10 cellular contexts compared by ENCODE assay signal in genomic region chr18:51082571-51083264, GRCh38. TPM values are rescaled to one million over a fixed set of nuclear protein-coding genes. Genes with fewer than 3 reads are reported as not detected.
DNase-seq lines count a peak whose midpoint lies in the region; ATAC-seq, FAIRE-seq and TF ChIP-seq lines count a peak whose summit lies in the region.
"Had no signal": no experiment of that assay in that cellular context is flagged by ENCODE, and none has a peak within 500 bp of the region (broad histone marks: within the 10 kb centered on the region; RNA-seq: fewer than 3 reads in every experiment).

No MANE protein-coding gene starts in this region.

- H3K4me3 ChIP-seq in HepG2 (replicated peaks in 1 of 3; ENCODE audit: insufficient read depth in 1 of 3, low read depth in 2 of 3, low read length in 3 of 3) = no peak overlapping the region
- H3K4me3 ChIP-seq: K562 had no signal

- peaks cover 42% of the 10 kb centered on the region for H3K36me3 Mint-ChIP-seq in Calu3 (ENCODE audit: insufficient read depth, unreplicated experiment)
- peaks cover 40% of the 10 kb centered on the region for H3K36me3 Mint-ChIP-seq in endothelial cell (ENCODE audit: low read depth, unreplicated experiment)

- TF ChIP-seq POLR2A in HepG2 (IDR thresholded peaks at IDR 0.05; ENCODE audit: insufficient read depth in 1 of 2, low read depth in 2 of 2, low read length in 2 of 2) = no peak

- TF ChIP-seq RAD21 in HepG2 (CRISPR knock-in tag; IDR thresholded peaks at IDR 0.05) = no peak

- intact Hi-C loops in Calu3 (cut with micrococcal nuclease; ENCODE audit: unreplicated experiment) (no loop called here), HepG2 (cut with micrococcal nuclease; ENCODE audit: unreplicated experiment) (no loop called here)

- no peaks in the 10 kb centered on the region for H4K20me1 ChIP-seq in HepG2 (ENCODE audit: insufficient read depth, low read length)

- H3K9ac ChIP-seq in HepG2 (ENCODE audit: insufficient read depth, low read depth, low read length) = no peak overlapping the region
- H3K9ac ChIP-seq: parathyroid adenoma had no signal

- CTCF ChIA-PET in Calu3 (lab: Charles Lee) (interaction anchor here (1.0 kb wide), 1 partner anchor 25 kb away, joined by 3 read pairs; no protein-coding TSS in a partner anchor), HepG2 (lab: Yijun Ruan, JAX; ENCODE audit: low intra/inter-chr PET ratio, low total read pairs) (no interaction called here)

- H3K9me3 Mint-ChIP-seq in Calu3 (ENCODE audit: low read depth, unreplicated experiment) (no peaks in the 10 kb centered on the region), endothelial cell (ENCODE audit: unreplicated experiment) (no peaks in the 10 kb centered on the region)

- no peak overlapping the region for H2AFZ ChIP-seq in HepG2 (ENCODE audit: low read length)
- H2AFZ ChIP-seq: parathyroid adenoma had no signal

- no peak for TF ChIP-seq CTCF in Calu3 (IDR thresholded peaks at IDR 0.05; ENCODE audit: unreplicated experiment)
- no peak for TF ChIP-seq CTCF in endothelial cell (IDR thresholded peaks at IDR 0.05; ENCODE audit: unreplicated experiment)
- no peak for TF ChIP-seq CTCF in HepG2 (CRISPR knock-in tag; IDR thresholded peaks at IDR 0.05)

- peak overlapping the region; percentile 98 for H3K27ac Mint-ChIP-seq in Calu3 (ENCODE audit: unreplicated experiment)
- peak overlapping the region; percentile 37 for H3K27ac Mint-ChIP-seq in endothelial cell (ENCODE audit: unreplicated experiment)

- H3K4me3 Mint-ChIP-seq in Calu3 (ENCODE audit: low read depth, unreplicated experiment) = peak overlapping the region; percentile 42
- H3K4me3 Mint-ChIP-seq in endothelial cell (ENCODE audit: unreplicated experiment) = no peak overlapping the region

- in situ Hi-C loops in HepG2 (cut with HindIII; ENCODE audit: extremely low pct_ligation_motif_present, low pct_unique_long_range_greater_than_20kb) = no loop called here

- POLR2A ChIA-PET in HepG2 (lab: Yijun Ruan, JAX) = no interaction called here

- no TSS peak for BruUV-seq in Calu3 (replicated peaks; lab: Mats Ljungman, UMichigan)
- BruUV-seq in HepG2 (replicated peaks; lab: Mats Ljungman, UMichigan) = no TSS peak

- no peak for TF ChIP-seq EP300 in HepG2 (IDR thresholded peaks at IDR 0.05; ENCODE audit: low read depth in 2 of 2, low read length in 2 of 2)
- no peak for TF ChIP-seq EP300 in HepG2 (CRISPR knock-in tag; IDR thresholded peaks at IDR 0.05; ENCODE audit: borderline replicate concordance)

- H3K27me3 Mint-ChIP-seq in Calu3 (ENCODE audit: unreplicated experiment) = no peaks in the 10 kb centered on the region
- peaks cover 2% of the 10 kb centered on the region for H3K27me3 Mint-ChIP-seq in endothelial cell (ENCODE audit: unreplicated experiment)

- DNase-seq in Calu3 = no peak
- no peak for DNase-seq in endothelial cell (ENCODE audit: low spot score)
- no peak for DNase-seq in NCI-H2029 (lab: John Stamatoyannopoulos, UW)
- no peak for DNase-seq in SHP77 (lab: John Stamatoyannopoulos, UW)
- no peak for DNase-seq in HepG2 (ENCODE audit: low spot score)

- H3K9me3 ChIP-seq in HepG2 (ENCODE audit: low read length) = 0 out of 2 replicates have a peak, but pooled peaks cover 2% of the 10 kb centered on the region

- no peak overlapping the region for H3K4me2 ChIP-seq in HepG2 (ENCODE audit: low read depth, low read length)

- H3K4me1 ChIP-seq in HepG2 (ENCODE audit: insufficient read depth, low read length) = no peaks in the 10 kb centered on the region

- no peaks in the 10 kb centered on the region for H3K27me3 ChIP-seq in HepG2 (ENCODE audit: control insufficient read depth in 1 of 2, insufficient read depth in 2 of 2, low read length in 2 of 2)

- no peak overlapping the region for H3K27ac ChIP-seq in HepG2 (ENCODE audit: extremely low read length, insufficient read depth, low read length)
- H3K27ac ChIP-seq: parathyroid adenoma had no signal

- peaks cover 11 to 33% of the 10 kb centered on the region in 2 experiments for H3K36me3 ChIP-seq in HepG2 (replicated peaks in 1 of 2; ENCODE audit: control insufficient read depth in 1 of 2, insufficient read depth in 2 of 2, low read length in 2 of 2)

- ATAC-seq in GM19468 (IDR thresholded peaks at IDR 0.05; ENCODE audit: extremely low read depth, unreplicated experiment) (peak; percentile 45), HG03442 (IDR thresholded peaks at IDR 0.05; ENCODE audit: unreplicated experiment) (peak; percentile 75), GM19324 (IDR thresholded peaks at IDR 0.05; ENCODE audit: low FRiP score, unreplicated experiment) (no peak), HepG2 (no peak)
- ATAC-seq: K562 had no signal

- 89% methylated on average over 2 of the region's 2 CpGs for WGBS in HepG2 (ENCODE audit: low lambda C conversion rate)

- FAIRE-seq in HepG2 (lab: Jason Lieb, UNC) = no peak
- FAIRE-seq: K562 had no signal

- H3K79me2 ChIP-seq in HepG2 (ENCODE audit: insufficient read depth, low read length) = no peaks in the 10 kb centered on the region
- H3K79me2 ChIP-seq: parathyroid adenoma had no signal

- H3K4me1 Mint-ChIP-seq in Calu3 (ENCODE audit: low read depth, unreplicated experiment) = peaks cover 28% of the 10 kb centered on the region
- H3K4me1 Mint-ChIP-seq in endothelial cell (ENCODE audit: unreplicated experiment) = no peaks in the 10 kb centered on the region

TF ChIP-seq in HepG2, 621 proteins besides CTCF, POLR2A, EP300 and RAD21:
- TF ChIP-seq RXRA (CRISPR knock-in tag; IDR thresholded peaks at IDR 0.05) (no peak), ZSCAN29 (CRISPR knock-in tag; conservative IDR thresholded peaks at IDR 0.05) (no peak), IRX3 (CRISPR knock-in tag; IDR thresholded peaks at IDR 0.05; ENCODE audit: borderline replicate concordance, low read depth) (no peak), STAG1 (CRISPR knock-in tag; IDR thresholded peaks at IDR 0.05) (no peak), ATF7-NPFF (CRISPR knock-in tag; IDR thresholded peaks at IDR 0.05; ENCODE audit: low read depth) (no peak), NFE2L1 (CRISPR knock-in tag; IDR thresholded peaks at IDR 0.05; ENCODE audit: borderline replicate concordance) (no peak), NBN (conservative IDR thresholded peaks at IDR 0.05) (no peak)
- TF ChIP-seq, protein P1, sequence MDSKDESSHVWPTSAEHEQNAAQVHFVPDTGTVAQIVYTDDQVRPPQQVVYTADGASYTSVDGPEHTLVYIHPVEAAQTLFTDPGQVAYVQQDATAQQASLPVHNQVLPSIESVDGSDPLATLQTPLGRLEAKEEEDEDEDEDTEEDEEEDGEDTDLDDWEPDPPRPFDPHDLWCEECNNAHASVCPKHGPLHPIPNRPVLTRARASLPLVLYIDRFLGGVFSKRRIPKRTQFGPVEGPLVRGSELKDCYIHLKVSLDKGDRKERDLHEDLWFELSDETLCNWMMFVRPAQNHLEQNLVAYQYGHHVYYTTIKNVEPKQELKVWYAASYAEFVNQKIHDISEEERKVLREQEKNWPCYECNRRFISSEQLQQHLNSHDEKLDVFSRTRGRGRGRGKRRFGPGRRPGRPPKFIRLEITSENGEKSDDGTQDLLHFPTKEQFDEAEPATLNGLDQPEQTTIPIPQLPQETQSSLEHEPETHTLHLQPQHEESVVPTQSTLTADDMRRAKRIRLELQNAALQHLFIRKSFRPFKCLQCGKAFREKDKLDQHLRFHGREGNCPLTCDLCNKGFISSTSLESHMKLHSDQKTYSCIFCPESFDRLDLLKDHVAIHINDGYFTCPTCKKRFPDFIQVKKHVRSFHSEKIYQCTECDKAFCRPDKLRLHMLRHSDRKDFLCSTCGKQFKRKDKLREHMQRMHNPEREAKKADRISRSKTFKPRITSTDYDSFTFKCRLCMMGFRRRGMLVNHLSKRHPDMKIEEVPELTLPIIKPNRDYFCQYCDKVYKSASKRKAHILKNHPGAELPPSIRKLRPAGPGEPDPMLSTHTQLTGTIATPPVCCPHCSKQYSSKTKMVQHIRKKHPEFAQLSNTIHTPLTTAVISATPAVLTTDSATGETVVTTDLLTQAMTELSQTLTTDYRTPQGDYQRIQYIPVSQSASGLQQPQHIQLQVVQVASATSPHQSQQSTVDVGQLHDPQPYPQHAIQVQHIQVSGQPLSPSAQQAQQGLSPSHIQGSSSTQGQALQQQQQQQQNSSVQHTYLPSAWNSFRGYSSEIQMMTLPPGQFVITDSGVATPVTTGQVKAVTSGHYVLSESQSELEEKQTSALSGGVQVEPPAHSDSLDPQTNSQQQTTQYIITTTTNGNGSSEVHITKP (CRISPR knock-in tag; IDR thresholded peaks at IDR 0.05; ENCODE audit: low read depth) = no peak
TF ChIP-seq in HepG2: peak in this region for 0.

RNA-seq across cellular contexts. Expression of gene SMAD4, which starts 52.7 kb away (rescaled TPM):
- total RNA-seq in Calu3 (2022) (78.6 and 96.7 TPM in 2 replicates), endothelial cell (ENCODE audit: unreplicated experiment) (87.2 TPM), HepG2 (2016; rRNA removed; fragmentation: Illumina TruSeq; extraction: Trizol) (72.0 and 99.1 TPM in 2 replicates)
- total RNA-seq in HepG2 (2016; cell fraction: cytosol; rRNA removed; fragmentation: Illumina TruSeq; extraction: Trizol; ENCODE audit: low read depth) = 49.6 and 56.8 TPM in 2 replicates
- total RNA-seq in HepG2 (2016; cell fraction: insoluble cytoplasmic fraction; rRNA removed; fragmentation: Illumina TruSeq; extraction: Trizol) = 73.5 and 83.9 TPM in 2 replicates
- total RNA-seq in HepG2 (2016; cell fraction: membrane; rRNA removed; fragmentation: Illumina TruSeq; extraction: Trizol) = 44.9 and 46.8 TPM in 2 replicates
- total RNA-seq in HepG2 (2016; cell fraction: nucleus; rRNA removed; fragmentation: Illumina TruSeq; extraction: Trizol) = 57.9 and 58.5 TPM in 2 replicates
- polyA plus RNA-seq in HepG2 (2011; rRNA removed) = 53.8 and 70.2 TPM in 2 replicates
- 31.5 and 48.8 TPM in 2 replicates for polyA plus RNA-seq in HepG2 (2011; cell fraction: cytosol; rRNA removed)
- 25.3 and 31.2 TPM in 2 replicates for polyA plus RNA-seq in HepG2 (2011; cell fraction: nucleus; rRNA removed)
- 42.8 and 47.9 TPM in 2 replicates for polyA plus RNA-seq in HepG2 (2012)
- polyA plus RNA-seq in HepG2 (2016; cell fraction: cytosol; fragmentation: Illumina TruSeq; extraction: Trizol; ENCODE audit: low read depth) = 2.2 and 3.3 TPM in 2 replicates
- polyA plus RNA-seq in HepG2 (2016; cell fraction: insoluble cytoplasmic fraction; fragmentation: Illumina TruSeq; extraction: Trizol; ENCODE audit: low read depth) = 58.6 and 61.8 TPM in 2 replicates
- polyA plus RNA-seq in HepG2 (2016; cell fraction: membrane; fragmentation: Illumina TruSeq; extraction: Trizol; ENCODE audit: low read depth) = 6.7 and 8.8 TPM in 2 replicates
- 47.7 and 51.4 TPM in 2 replicates for polyA plus RNA-seq in HepG2 (2016; cell fraction: nucleus; fragmentation: Illumina TruSeq; extraction: Trizol; ENCODE audit: insufficient read depth, low read depth)
- 111 and 191 TPM in 2 replicates for polyA minus RNA-seq in HepG2 (2011; rRNA and poly(A)+ RNA removed; ENCODE audit: low replicate concordance)
- 40.4 and 42.0 TPM in 2 replicates for polyA minus RNA-seq in HepG2 (2011; cell fraction: cytosol; rRNA and poly(A)+ RNA removed)
- polyA minus RNA-seq in HepG2 (2011; cell fraction: nucleus; rRNA and poly(A)+ RNA removed) = 54.7 and 64.2 TPM in 2 replicates

Comparison
In these comparisons a context has a peak if more than half of its experiments do, and no peak if none do; other contexts are left out.
1. ATAC-seq: peak in GM19468 (single experiment) and HG03442 (single experiment); none in GM19324 (single experiment) and HepG2 (single experiment).